ENCODE assay signal across 15 cellular contexts in genomic region chr20:896626-897025, GRCh38. TPM values are rescaled to one million over a fixed set of nuclear protein-coding genes. Genes with fewer than 3 reads are reported as not detected.
A peak's percentile ranks its signal among the peaks of the same experiment; 100 is the strongest.
DNase-seq lines count a peak whose midpoint lies in the region; ATAC-seq and TF ChIP-seq lines count a peak whose summit lies in the region.
"Had no signal": no experiment of that assay in that cellular context is flagged by ENCODE, and none has a peak within 500 bp of the region (broad histone marks: within the 10 kb centered on the region; RNA-seq: fewer than 3 reads in every experiment).

No MANE protein-coding gene starts in this region.

- TF ChIP-seq CTCF in natural killer cell (IDR thresholded peaks at IDR 0.05): no peak
- no peak for TF ChIP-seq CTCF in fibroblast of the aortic adventitia (IDR thresholded peaks at IDR 0.05; ENCODE audit: insufficient read depth, low read length)
- no peak for TF ChIP-seq CTCF in osteoblast (IDR thresholded peaks at IDR 0.05; ENCODE audit: extremely low read depth, low read depth, low read length)

- H3K27me3 ChIP-seq in osteoblast (ENCODE audit: insufficient read depth, low read length): peaks cover 7% of the 10 kb centered on the region
- H3K27me3 ChIP-seq in GM23248 (replicated peaks; ENCODE audit: insufficient read depth): peaks cover 11% of the 10 kb centered on the region; the same call in 1 of the 2 replicates
- H3K27me3 ChIP-seq: BLaER1 had no signal

- H3K27ac ChIP-seq in osteoblast (ENCODE audit: low read depth, low read length) (no peak overlapping the region), GM23248 (no peak overlapping the region)
- H3K27ac ChIP-seq: 22Rv1, BLaER1 had no signal

- H3K9me2 ChIP-seq in GM23248 (ENCODE audit: insufficient read depth): no peaks in the 10 kb centered on the region

- no peaks in the 10 kb centered on the region for H3K36me3 Mint-ChIP-seq in natural killer cell treated with Interleukin-12 subunit alpha and Interleukin-12 subunit beta and Interleukin-15 and Interleukin-18, amount 100 ng/mL, for 72 hours
- no peaks in the 10 kb centered on the region for H3K36me3 Mint-ChIP-seq in natural killer cell
- H3K36me3 Mint-ChIP-seq in activated CD8-positive, alpha-beta memory T cell treated with anti-CD3 and anti-CD28 coated beads, Interleukin-2, amount 10 ng/mL, durations not matched to agents 7 days and 5 days: no peaks in the 10 kb centered on the region

- intact Hi-C loops in natural killer cell (cut with micrococcal nuclease): no loop called here

- H3K79me2 ChIP-seq in osteoblast (ENCODE audit: insufficient read depth, low read length) (no peaks in the 10 kb centered on the region), GM23248 (ENCODE audit: insufficient read depth) (no peaks in the 10 kb centered on the region)

- no peak overlapping the region for H2AFZ ChIP-seq in osteoblast (ENCODE audit: low read length)
- H2AFZ ChIP-seq in GM23248: no peak overlapping the region

- H3K9me3 Mint-ChIP-seq in natural killer cell treated with Interleukin-12 subunit alpha and Interleukin-12 subunit beta and Interleukin-15 and Interleukin-18, amount 100 ng/mL, for 72 hours: no peaks in the 10 kb centered on the region
- no peaks in the 10 kb centered on the region for H3K9me3 Mint-ChIP-seq in natural killer cell
- no peaks in the 10 kb centered on the region for H3K9me3 Mint-ChIP-seq in activated CD8-positive, alpha-beta memory T cell treated with anti-CD3 and anti-CD28 coated beads, Interleukin-2, amount 10 ng/mL, durations not matched to agents 7 days and 5 days (ENCODE audit: low read depth)

- H3K4me3 ChIP-seq in fibroblast of the aortic adventitia (ENCODE audit: low read depth, low read length): no peak overlapping the region
- no peak overlapping the region for H3K4me3 ChIP-seq in osteoblast (ENCODE audit: insufficient read depth, low read length)
- H3K4me3 ChIP-seq in GM23248: no peak overlapping the region
- H3K4me3 ChIP-seq: BLaER1 had no signal

- H4K20me1 ChIP-seq in osteoblast (ENCODE audit: insufficient read depth, low read length): no peaks in the 10 kb centered on the region
- H4K20me1 ChIP-seq in GM23248 (ENCODE audit: insufficient read depth): no peaks in the 10 kb centered on the region

- peaks cover 3 to 6% of the 10 kb centered on the region in 2 donors for H3K4me1 Mint-ChIP-seq in natural killer cell treated with Interleukin-12 subunit alpha and Interleukin-12 subunit beta and Interleukin-15 and Interleukin-18, amount 100 ng/mL, for 72 hours (ENCODE audit: low read depth in 2 of 2)
- peaks cover 0 to 8% of the 10 kb centered on the region in 2 donors for H3K4me1 Mint-ChIP-seq in natural killer cell
- no peaks in the 10 kb centered on the region for H3K4me1 Mint-ChIP-seq in activated CD8-positive, alpha-beta memory T cell treated with anti-CD3 and anti-CD28 coated beads, Interleukin-2, amount 10 ng/mL, durations not matched to agents 7 days and 5 days
- H3K4me1 Mint-ChIP-seq: CD4-positive, CD25-positive, alpha-beta regulatory T cell had no signal

- no peak overlapping the region for H3K9ac ChIP-seq in GM23248
- H3K9ac ChIP-seq: BLaER1 had no signal

- no peak overlapping the region for H3K27ac Mint-ChIP-seq in natural killer cell treated with Interleukin-12 subunit alpha and Interleukin-12 subunit beta and Interleukin-15 and Interleukin-18, amount 100 ng/mL, for 72 hours
- H3K27ac Mint-ChIP-seq in natural killer cell: no peak overlapping the region
- no peak overlapping the region for H3K27ac Mint-ChIP-seq in activated CD8-positive, alpha-beta memory T cell treated with anti-CD3 and anti-CD28 coated beads, Interleukin-2, amount 10 ng/mL, durations not matched to agents 7 days and 5 days
- H3K27ac Mint-ChIP-seq: CD4-positive, CD25-positive, alpha-beta regulatory T cell had no signal

- CTCF ChIA-PET in activated CD8-positive, alpha-beta memory T cell treated with anti-CD3 and anti-CD28 coated beads, Interleukin-2, amount 10 ng/mL, durations not matched to agents 7 days and 5 days (lab: Charles Lee): no interaction called here

- no peak for ATAC-seq in natural killer cell treated with Interleukin-12 subunit alpha and Interleukin-12 subunit beta and Interleukin-15 and Interleukin-18, amount 100 ng/mL, for 72 hours
- ATAC-seq in natural killer cell: no peak
- ATAC-seq in activated CD8-positive, alpha-beta memory T cell treated with anti-CD3 and anti-CD28 coated beads, Interleukin-2, amount 10 ng/mL, durations not matched to agents 7 days and 5 days: no peak
- ATAC-seq: HCT116, HepG2 had no signal

- DNase-seq in natural killer cell treated with Interleukin-12 subunit alpha and Interleukin-12 subunit beta and Interleukin-15 and Interleukin-18, amount 100 ng/mL, for 72 hours (ENCODE audit: low spot score): peak; percentile 2
- DNase-seq in natural killer cell (no peak), fibroblast of the aortic adventitia (ENCODE audit: low read depth) (peak; percentile 20), osteoblast (ENCODE audit: insufficient read length, low spot score, missing footprints) (peak; percentile 71), SW480 (ENCODE audit: low spot score) (no peak), GM23248 (no peak)
- DNase-seq in activated naive CD4-positive, alpha-beta T cell treated with anti-CD3 and anti-CD28 coated beads, Interleukin-2, amount 50 U/mL, for 16 hours: no peak
- DNase-seq in activated CD8-positive, alpha-beta memory T cell treated with anti-CD3 and anti-CD28 coated beads, Interleukin-2, amount 10 ng/mL, durations not matched to agents 7 days and 5 days: no peak
- DNase-seq: AML-193; CD4-positive, CD25-positive, alpha-beta regulatory T cell; DMS53 had no signal

- in situ Hi-C loops in GM23248 (cut with MboI): no loop called here

- peaks cover 16 to 39% of the 10 kb centered on the region in 2 donors for H3K27me3 Mint-ChIP-seq in natural killer cell treated with Interleukin-12 subunit alpha and Interleukin-12 subunit beta and Interleukin-15 and Interleukin-18, amount 100 ng/mL, for 72 hours
- peaks cover 14 to 15% of the 10 kb centered on the region in 2 donors for H3K27me3 Mint-ChIP-seq in natural killer cell (ENCODE audit: low read depth in 2 of 2)
- H3K27me3 Mint-ChIP-seq in activated CD8-positive, alpha-beta memory T cell treated with anti-CD3 and anti-CD28 coated beads, Interleukin-2, amount 10 ng/mL, durations not matched to agents 7 days and 5 days: peaks cover 5% of the 10 kb centered on the region
- H3K27me3 Mint-ChIP-seq: CD4-positive, CD25-positive, alpha-beta regulatory T cell had no signal

- no peaks in the 10 kb centered on the region for H3K36me3 ChIP-seq in osteoblast (ENCODE audit: insufficient read depth, low read length)
- no peaks in the 10 kb centered on the region for H3K36me3 ChIP-seq in GM23248 (ENCODE audit: low read depth)
- H3K36me3 ChIP-seq: BLaER1 had no signal

- no peaks in the 10 kb centered on the region for H3F3A ChIP-seq in GM23248 (ENCODE audit: insufficient read depth)

- WGBS in GM23248 (ENCODE audit: low coverage in 1 of 2, low lambda C conversion rate in 2 of 2, missing lambda C conversion rate in 2 of 2), 2 experiments: 64 to 71% methylated on average over 5 of the region's 5 CpGs

- H3K4me1 ChIP-seq in osteoblast (ENCODE audit: insufficient read depth, low read length) (no peaks in the 10 kb centered on the region), GM23248 (ENCODE audit: insufficient read depth) (no peaks in the 10 kb centered on the region)

- H3K4me3 Mint-ChIP-seq in natural killer cell treated with Interleukin-12 subunit alpha and Interleukin-12 subunit beta and Interleukin-15 and Interleukin-18, amount 100 ng/mL, for 72 hours: no peak overlapping the region
- no peak overlapping the region for H3K4me3 Mint-ChIP-seq in natural killer cell
- H3K4me3 Mint-ChIP-seq in activated CD8-positive, alpha-beta memory T cell treated with anti-CD3 and anti-CD28 coated beads, Interleukin-2, amount 10 ng/mL, durations not matched to agents 7 days and 5 days: no peak overlapping the region
- H3K4me3 Mint-ChIP-seq: CD4-positive, CD25-positive, alpha-beta regulatory T cell had no signal

- no peaks in the 10 kb centered on the region for H3K9me3 ChIP-seq in osteoblast (ENCODE audit: low read depth, low read length)
- no peaks in the 10 kb centered on the region for H3K9me3 ChIP-seq in GM23248 (ENCODE audit: low read depth)

- H3K4me2 ChIP-seq in osteoblast (ENCODE audit: insufficient read depth, low read length) (no peak overlapping the region), GM23248 (ENCODE audit: unreplicated experiment) (no peak overlapping the region)
- H3K4me2 ChIP-seq: BLaER1 had no signal

RNA-seq across cellular contexts. Expression of gene ANGPT4, which starts 19.5 kb away (rescaled TPM):
- total RNA-seq in natural killer cell treated with Interleukin-12 subunit alpha and Interleukin-12 subunit beta and Interleukin-15 and Interleukin-18, amount 100 ng/mL, for 72 hours: not detected
- total RNA-seq in natural killer cell (not detected), fibroblast of the aortic adventitia (ENCODE audit: low replicate concordance) (not detected in 2 replicates), osteoblast (under 0.01 TPM in 2 replicates)
- not detected in 2 replicates for total RNA-seq in GM23248 (2014; rRNA removed; shearing (Covaris generic))
- polyA plus RNA-seq in GM23248 (2016; fragmentation: Nextera tagmentation; extraction: Ambion mirVana): not detected in 2 replicates
- total RNA-seq in activated CD8-positive, alpha-beta memory T cell treated with anti-CD3 and anti-CD28 coated beads, Interleukin-2, amount 10 ng/mL, durations not matched to agents 7 days and 5 days: not detected
- total RNA-seq: CD4-positive, CD25-positive, alpha-beta regulatory T cell; HepG2 had no signal
- polyA plus RNA-seq: CD4-positive, CD25-positive, alpha-beta regulatory T cell; HepG2 had no signal

Comparison
In these comparisons a context has a peak if more than half of its experiments do, and no peak if none do; other contexts are left out.
1. DNase-seq: peak in natural killer cell treated with Interleukin-12 subunit alpha and Interleukin-12 subunit beta and Interleukin-15 and Interleukin-18, amount 100 ng/mL, for 72 hours (single experiment), fibroblast of the aortic adventitia (single experiment) and osteoblast (single experiment); none in natural killer cell (single experiment), SW480 (single experiment), GM23248 (single experiment), activated naive CD4-positive, alpha-beta T cell treated with anti-CD3 and anti-CD28 coated beads, Interleukin-2, amount 50 U/mL, for 16 hours (single experiment) and activated CD8-positive, alpha-beta memory T cell treated with anti-CD3 and anti-CD28 coated beads, Interleukin-2, amount 10 ng/mL, durations not matched to agents 7 days and 5 days (single experiment).